Comparison of ENCODE assay signal across 8 cellular contexts in genomic region chr12:69570545-69571399, GRCh38. TPM values are rescaled to one million over a fixed set of nuclear protein-coding genes. Genes with fewer than 3 reads are reported as not detected.
DNase-seq lines count a peak whose midpoint lies in the region; ATAC-seq, FAIRE-seq and TF ChIP-seq lines count a peak whose summit lies in the region.

No MANE protein-coding gene starts in this region.

- H4K20me1 ChIP-seq in K562 (replicated peaks; ENCODE audit: control insufficient read depth, insufficient read depth, low read length), result no peaks in the 10 kb centered on the region

- no peaks in the 10 kb centered on the region for H3K27me3 ChIP-seq in K562 (ENCODE audit: control insufficient read depth in 2 of 2, insufficient read depth in 2 of 2, low read length in 2 of 2)

- peak; percentile 84 for TF ChIP-seq RAD21 in K562 (CRISPR knock-in tag; conservative IDR thresholded peaks at IDR 0.05 in 1 of 2, IDR thresholded peaks at IDR 0.05 in 1 of 2)

- intact Hi-C loops in K562 (cut with micrococcal nuclease), result loop anchor here (1.0 to 5.0 kb wide), 5 partner anchors 100 to 418 kb away; partner anchors contain the start of gene FRS2

- peak; percentile 77 to 87 (median 77) for TF ChIP-seq CTCF in K562 (IDR thresholded peaks at IDR 0.05 in 2 of 3, conservative IDR thresholded peaks at IDR 0.05 in 1 of 3; ENCODE audit: insufficient read depth in 2 of 3, low read depth in 1 of 3, low read length in 3 of 3)

- in situ Hi-C loops in G401 (cut with HindIII; ENCODE audit: low sequenced_read_pairs), result no loop called here
- in situ Hi-C loops in K562 (cut with MboI), result loop anchor here (10.0 kb wide), 1 partner anchor 216 kb away; the partner anchor contains the start of gene YEATS4

- H3K4me3 Mint-ChIP-seq in T-cell (no peak overlapping the region), immature natural killer cell (no peak overlapping the region)

- no peak overlapping the region for H3K27ac ChIP-seq in K562 (ENCODE audit: extremely low read depth, low read depth, low read length)

- no peaks in the 10 kb centered on the region for H3K4me1 ChIP-seq in K562 (replicated peaks in 1 of 2; ENCODE audit: control insufficient read depth in 2 of 2, insufficient read depth in 2 of 2, low read length in 2 of 2)

- FAIRE-seq in K562 (lab: Jason Lieb, UNC), result peak; percentile 85

- H3K9me3 ChIP-seq in K562 (replicated peaks; ENCODE audit: control insufficient read depth, insufficient read depth, low read depth, low read length), result no peaks in the 10 kb centered on the region

- H3K27ac Mint-ChIP-seq in T-cell (peak overlapping the region in 1 of 2 donors; percentile 31), immature natural killer cell (no peak overlapping the region)

- POLR2A ChIA-PET in T-cell (lab: Charles Lee) (interaction anchor here (0.5 to 1.4 kb wide), 3 partner anchors 185 to 214 kb away, joined by 3 to 8 read pairs (median 3); no protein-coding TSS in a partner anchor), K562 (lab: Yijun Ruan, JAX) (interaction anchor here (0.6 to 1.4 kb wide), 7 partner anchors 10 to 280 kb away, joined by 3 to 4 read pairs (median 3); no protein-coding TSS in a partner anchor)

- H3K9me3 Mint-ChIP-seq in T-cell (no peaks in the 10 kb centered on the region), immature natural killer cell (no peaks in the 10 kb centered on the region)

- no peak overlapping the region for H3K9ac ChIP-seq in K562 (ENCODE audit: insufficient read depth in 1 of 2, low read depth in 2 of 2, low read length in 2 of 2)

- H2AFZ ChIP-seq in K562 (ENCODE audit: low read depth, low read length), result no peak overlapping the region

- BruUV-seq in K562 (replicated peaks; lab: Mats Ljungman, UMichigan), result no TSS peak

- H3K4me2 ChIP-seq in K562 (ENCODE audit: insufficient read depth, low read length), result no peak overlapping the region

- TF ChIP-seq EP300 in K562 (IDR thresholded peaks at IDR 0.05; ENCODE audit: low read length), result no peak

- no peaks in the 10 kb centered on the region for H3K79me2 ChIP-seq in K562 (ENCODE audit: control insufficient read depth, insufficient read depth, low read length)

- H3K36me3 Mint-ChIP-seq in T-cell (peaks cover 36% of the 10 kb centered on the region), immature natural killer cell (peaks cover 19 to 33% (median 19%) of the 10 kb centered on the region in 3 donors)

- DNase-seq in G401 (ENCODE audit: low spot score) (peak; percentile 80), MV-4-11 (lab: John Stamatoyannopoulos, UW) (peak; percentile 41), T-cell (peak in 32 of 34 experiments; percentile 6 to 58 (median 44)), K562 (ENCODE audit: extremely low read depth in 1 of 4, low spot score in 3 of 4) (peak; percentile 59 to 76 (median 64)), immature natural killer cell (peak; percentile 51 to 57 (median 55))
- DNase-seq in stimulated activated CD4-positive, alpha-beta T cell treated with anti-CD3 and anti-CD28 coated beads, Interleukin-2, amount 100 ng/mL, for 24 hours, result peak; percentile 51 to 59

- H3K4me3 ChIP-seq in K562, result no peak overlapping the region

- peak; percentile 86 for ATAC-seq in GM21723 (IDR thresholded peaks at IDR 0.05; ENCODE audit: unreplicated experiment)
- peak; percentile 54 to 87 (median 56) for ATAC-seq in T-cell (replicated peaks in 1 of 4)
- peak; percentile 96 for ATAC-seq in K562
- ATAC-seq in HG03025 (IDR thresholded peaks at IDR 0.05; ENCODE audit: low FRiP score, unreplicated experiment), result no peak

- TF ChIP-seq POLR2A in K562 (conservative IDR thresholded peaks at IDR 0.05), result no peak

- H3K9me1 ChIP-seq in K562 (ENCODE audit: control insufficient read depth, insufficient read depth, low read length), result no peaks in the 10 kb centered on the region

- peaks cover 0 to 6% (median 4%) of the 10 kb centered on the region in 3 donors for H3K4me1 Mint-ChIP-seq in T-cell
- no peaks in the 10 kb centered on the region for H3K4me1 Mint-ChIP-seq in immature natural killer cell

- WGBS in K562 (ENCODE audit: insufficient coverage, low coverage, missing lambda C conversion rate), result 27% methylated on average over 6 of the region's 6 CpGs

- peaks cover 49% of the 10 kb centered on the region for H3K36me3 ChIP-seq in K562 (ENCODE audit: control insufficient read depth, insufficient read depth, low read length)

- H3K27me3 Mint-ChIP-seq in T-cell (no peaks in the 10 kb centered on the region), immature natural killer cell (ENCODE audit: low read depth in 3 of 3) (peaks cover 0 to 1% (median 0%) of the 10 kb centered on the region in 3 donors)

- CTCF ChIA-PET in T-cell (lab: Charles Lee), result interaction anchor here (0.5 to 7.1 kb wide), 31 partner anchors 8 to 416 kb away, joined by 3 to 94 read pairs (median 4); partner anchors contain the start of genes CCT2 (in 1 of the 2) and FRS2 (in 1 of the 2)
- CTCF ChIA-PET in K562 (lab: Yijun Ruan, JAX; ENCODE audit: low intra/inter-chr PET ratio), result interaction anchor here (0.6 to 2.0 kb wide), 6 partner anchors 43 to 299 kb away, joined by 3 to 25 read pairs (median 10); partner anchors contain the start of gene FRS2

TF ChIP-seq in K562, 482 proteins besides CTCF, POLR2A, EP300 and RAD21 (continues in another document):
- TF ChIP-seq ZNF316 (IDR thresholded peaks at IDR 0.05) (peak; percentile 80), C11orf30 (IDR thresholded peaks at IDR 0.05; ENCODE audit: low read depth) (peak; percentile 41; the same call in 1 of the 2 replicates), ZEB2 (IDR thresholded peaks at IDR 0.05) (no peak), MXI1 (IDR thresholded peaks at IDR 0.05; ENCODE audit: low read depth, low read length) (no peak), ZNF12 (CRISPR knock-in tag; IDR thresholded peaks at IDR 0.05) (no peak), POLR2H (tag; IDR thresholded peaks at IDR 0.05; ENCODE audit: low read depth) (0 out of 2 replicates have a peak, but pooled peaks have one; percentile 18), HOXB6 (CRISPR knock-in tag; IDR thresholded peaks at IDR 0.05; ENCODE audit: borderline replicate concordance) (no peak), NR3C1 (CRISPR knock-in tag; IDR thresholded peaks at IDR 0.05) (no peak), ZKSCAN3 (CRISPR knock-in tag; IDR thresholded peaks at IDR 0.05) (no peak), SMC3 (conservative IDR thresholded peaks at IDR 0.05; ENCODE audit: insufficient read depth, low read depth, low read length) (peak; percentile 82), RBM17 (IDR thresholded peaks at IDR 0.05; ENCODE audit: borderline replicate concordance, low read depth, low read length) (no peak), ID3 (CRISPR knock-in tag; IDR thresholded peaks at IDR 0.05) (no peak), ID3 (tag; IDR thresholded peaks at IDR 0.05) (no peak)

RNA-seq across cellular contexts. Expression of gene CCT2, which starts 14.5 kb away (rescaled TPM):
- total RNA-seq in G401 (2014; rRNA removed; shearing (Covaris generic)), result 363 and 440 TPM in 2 replicates
- 100 to 1,000 TPM; 108 to 183 (median 111) TPM for total RNA-seq in T-cell
- total RNA-seq in K562 (2011; cell fraction: chromatin; rRNA removed; ENCODE audit: low replicate concordance), result 333 and 431 TPM in 2 replicates
- 196 and 211 TPM in 2 replicates for total RNA-seq in K562 (2011; cell fraction: nucleolus; rRNA removed)
- 207 and 217 TPM in 2 replicates for total RNA-seq in K562 (2011; cell fraction: nucleoplasm; rRNA removed)
- total RNA-seq in K562 (2014; rRNA removed), result 332 and 341 TPM in 2 replicates
- 589 and 619 TPM in 2 replicates for total RNA-seq in K562 (2014; rRNA removed; fragmentation: Illumina TruSeq; extraction: Trizol)
- total RNA-seq in K562 (2015; rRNA removed; fragmentation: Illumina TruSeq; extraction: Trizol), result 451 and 490 TPM in 2 replicates
- 442 and 469 TPM in 2 replicates for total RNA-seq in K562 (2021)
- 505 and 738 TPM in 2 replicates for polyA plus RNA-seq in K562 (2011; rRNA removed)
- polyA plus RNA-seq in K562 (2011; cell fraction: cytosol; rRNA removed), result 265 and 312 TPM in 2 replicates
- 205 and 273 TPM in 2 replicates for polyA plus RNA-seq in K562 (2011; cell fraction: nucleus; rRNA removed)
- 233 and 445 TPM in 2 replicates for polyA plus RNA-seq in K562 (2012)
- polyA plus RNA-seq in K562 (2014; fragmentation: Illumina TruSeq; extraction: Trizol), result 363 and 468 TPM in 2 replicates
- 100 to 1,000 TPM; 542 to 680 TPM for polyA plus RNA-seq in K562 (2014; fragmentation: Nextera tagmentation; extraction: Ambion mirVana)
- 365 and 390 TPM in 2 replicates for polyA plus RNA-seq in K562 (2014; rRNA removed)
- polyA minus RNA-seq in K562 (2011; rRNA and poly(A)+ RNA removed), result 500 and 548 TPM in 2 replicates
- 162 and 266 TPM in 2 replicates for polyA minus RNA-seq in K562 (2011; cell fraction: cytosol; rRNA and poly(A)+ RNA removed)
- polyA minus RNA-seq in K562 (2011; cell fraction: nucleus; rRNA and poly(A)+ RNA removed), result 144 and 216 TPM in 2 replicates
- polyA plus RNA-seq in immature natural killer cell, result 100 to 1,000 TPM; 129 to 201 (median 142) TPM

RNA-seq across cellular contexts. Expression of gene LRRC10, which starts 39.9 kb away (rescaled TPM):
- total RNA-seq in G401 (2014; rRNA removed; shearing (Covaris generic)), result not detected in 2 replicates
- total RNA-seq in T-cell (not detected), K562 (2014; rRNA removed) (not detected in 2 replicates), K562 (2014; rRNA removed; fragmentation: Illumina TruSeq; extraction: Trizol) (not detected in 2 replicates), K562 (2015; rRNA removed; fragmentation: Illumina TruSeq; extraction: Trizol) (not detected in 2 replicates), K562 (2021) (not detected in 2 replicates)
- total RNA-seq in K562 (2011; cell fraction: chromatin; rRNA removed; ENCODE audit: low replicate concordance), result not detected in 2 replicates
- not detected in 2 replicates for total RNA-seq in K562 (2011; cell fraction: nucleolus; rRNA removed)
- not detected in 2 replicates for total RNA-seq in K562 (2011; cell fraction: nucleoplasm; rRNA removed)
- polyA plus RNA-seq in K562 (2011; rRNA removed) (not detected in 2 replicates), K562 (2014; fragmentation: Illumina TruSeq; extraction: Trizol) (not detected in 2 replicates), K562 (2014; fragmentation: Nextera tagmentation; extraction: Ambion mirVana) (not detected), K562 (2014; rRNA removed) (0.09 TPM in 1 of 2 replicates, not detected in the other), immature natural killer cell (not detected)
- polyA plus RNA-seq in K562 (2011; cell fraction: cytosol; rRNA removed), result not detected in 2 replicates
- not detected in 2 replicates for polyA plus RNA-seq in K562 (2011; cell fraction: nucleus; rRNA removed)
- polyA plus RNA-seq in K562 (2012), result not detected in 2 replicates
- not detected in 2 replicates for polyA minus RNA-seq in K562 (2011; rRNA and poly(A)+ RNA removed)
- not detected in 2 replicates for polyA minus RNA-seq in K562 (2011; cell fraction: cytosol; rRNA and poly(A)+ RNA removed)
- polyA minus RNA-seq in K562 (2011; cell fraction: nucleus; rRNA and poly(A)+ RNA removed), result not detected in 2 replicates
